ENCODE assay signal across 8 cellular contexts in the genomic region with DNA sequence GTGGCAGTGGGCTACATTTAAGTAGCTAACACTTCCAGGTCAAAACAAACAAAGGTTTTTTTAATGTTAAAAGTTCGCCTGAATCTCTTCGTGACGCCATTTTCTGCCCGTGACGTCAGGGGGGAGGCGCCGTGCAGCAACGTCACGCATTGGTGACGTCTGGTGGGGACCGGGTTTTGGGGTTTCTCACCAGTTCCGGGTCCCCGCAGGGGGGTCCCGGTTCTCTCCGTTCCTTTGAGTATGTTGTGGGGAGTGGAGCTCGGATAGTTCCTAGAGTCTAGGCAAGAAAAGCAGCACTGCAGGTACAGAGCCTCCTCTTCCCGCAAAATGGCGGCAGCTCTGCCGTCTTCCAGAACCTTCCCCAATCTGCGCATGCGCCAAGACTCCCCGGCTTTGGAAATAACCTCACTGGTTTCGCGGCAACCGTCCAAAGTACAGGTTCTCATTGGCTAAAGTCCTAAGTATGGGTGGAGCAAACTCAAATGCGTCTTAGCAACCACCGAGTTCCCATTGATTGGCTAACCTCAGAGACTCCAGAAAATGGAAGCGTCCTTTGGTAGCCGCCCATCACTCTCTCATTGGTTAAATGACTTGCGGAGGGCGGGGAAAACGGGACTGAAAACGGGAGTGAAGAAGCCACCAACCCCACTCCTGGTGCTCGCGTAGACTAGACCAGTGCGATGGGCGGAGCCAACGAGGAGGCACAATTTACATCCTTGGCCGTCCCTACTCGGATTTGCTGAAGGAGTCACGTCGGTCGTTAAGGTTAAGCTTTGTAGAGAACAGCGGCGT.
DNase-seq lines count a peak whose midpoint lies in the region; ATAC-seq and TF ChIP-seq lines count a peak whose summit lies in the region.

A gene (minus strand): TSS at position 341 of the 792 bp plus-strand sequence.

- H3K9ac ChIP-seq in MM.1S (ENCODE audit: low read length): peak within 1 kb of the TSS; percentile 97

- peak within 1 kb of the TSS; percentile 84 for H3K4me2 ChIP-seq in MM.1S (ENCODE audit: low read depth, low read length)

- peaks cover 40% of the 10 kb centered on the region for H3K4me1 Mint-ChIP-seq in nephron progenitor cell
- H3K4me1 Mint-ChIP-seq in stimulated activated naive CD8-positive, alpha-beta T cell treated with anti-CD3 and anti-CD28 coated beads, Interleukin-15, amount 100 ng/mL, for 72 hours: peaks cover 38% of the 10 kb centered on the region

- peak within 1 kb of the TSS; percentile 100 for H3K27ac Mint-ChIP-seq in nephron progenitor cell
- peak within 1 kb of the TSS; percentile 100 for H3K27ac Mint-ChIP-seq in stimulated activated naive CD8-positive, alpha-beta T cell treated with anti-CD3 and anti-CD28 coated beads, Interleukin-15, amount 100 ng/mL, for 72 hours

- no peak for TF ChIP-seq CTCF in MM.1S (IDR thresholded peaks at IDR 0.05; ENCODE audit: low read length)
- TF ChIP-seq CTCF in nephron progenitor cell (IDR thresholded peaks at IDR 0.05): no peak

- 0 out of 2 replicates have a peak, but pooled peaks cover 6% of the 10 kb centered on the region for H3F3A ChIP-seq in MM.1S (ENCODE audit: insufficient read depth, low read length)

- peak within 1 kb of the TSS; percentile 97 for H3K4me3 Mint-ChIP-seq in nephron progenitor cell
- peak within 1 kb of the TSS; percentile 96 to 99 for H3K4me3 Mint-ChIP-seq in stimulated activated naive CD8-positive, alpha-beta T cell treated with anti-CD3 and anti-CD28 coated beads, Interleukin-15, amount 100 ng/mL, for 72 hours

- H3K4me3 ChIP-seq in HAP-1 (peak within 1 kb of the TSS; percentile 65), MM.1S (ENCODE audit: low read length) (peak within 1 kb of the TSS; percentile 97)

- peaks cover 43% of the 10 kb centered on the region for H3K79me2 ChIP-seq in MM.1S (ENCODE audit: low read length)

- peaks cover 17% of the 10 kb centered on the region for H3K4me1 ChIP-seq in HAP-1
- H3K4me1 ChIP-seq in MM.1S (ENCODE audit: low read length): peaks cover 11% of the 10 kb centered on the region; the same call in 1 of the 2 replicates

- H3K9me3 Mint-ChIP-seq in nephron progenitor cell: no peaks in the 10 kb centered on the region
- no peaks in the 10 kb centered on the region for H3K9me3 Mint-ChIP-seq in stimulated activated naive CD8-positive, alpha-beta T cell treated with anti-CD3 and anti-CD28 coated beads, Interleukin-15, amount 100 ng/mL, for 72 hours

- H3K36me3 Mint-ChIP-seq in nephron progenitor cell (ENCODE audit: low read depth): peaks cover 69% of the 10 kb centered on the region

- H3K27me3 ChIP-seq in HAP-1 (ENCODE audit: low read depth) (no peaks in the 10 kb centered on the region), MM.1S (replicated peaks; ENCODE audit: insufficient read depth, low read length) (no peaks in the 10 kb centered on the region)

- peaks cover 3% of the 10 kb centered on the region for H3K27me3 Mint-ChIP-seq in nephron progenitor cell (ENCODE audit: low read depth, poor library complexity)
- H3K27me3 Mint-ChIP-seq in stimulated activated naive CD8-positive, alpha-beta T cell treated with anti-CD3 and anti-CD28 coated beads, Interleukin-15, amount 100 ng/mL, for 72 hours: no peaks in the 10 kb centered on the region

- peak; percentile 95 for ATAC-seq in stimulated activated naive CD8-positive, alpha-beta T cell treated with anti-CD3 and anti-CD28 coated beads, Interleukin-15, amount 100 ng/mL, for 72 hours

- DNase-seq in ELR (ENCODE audit: low read depth) (peak; percentile 100), HAP-1 (ENCODE audit: low spot score in 2 of 2) (peak; percentile 100), MM.1S (peak; percentile 97), SIG-M5 (lab: John Stamatoyannopoulos, UW) (peak; percentile 98), activated gamma-delta T cell (lab: John Stamatoyannopoulos, UW) (peak; percentile 64), fibroblast of the conjunctiva (ENCODE audit: low read depth) (peak; percentile 100), nephron progenitor cell (peak; percentile 100)
- DNase-seq in stimulated activated naive CD8-positive, alpha-beta T cell treated with anti-CD3 and anti-CD28 coated beads, Interleukin-15, amount 100 ng/mL, for 72 hours: peak; percentile 99 to 100

- H3K9me2 ChIP-seq in MM.1S (replicated peaks; ENCODE audit: insufficient read depth, low read length): no peaks in the 10 kb centered on the region

- H4K20me1 ChIP-seq in MM.1S (ENCODE audit: insufficient read depth, low read length): no peaks in the 10 kb centered on the region

- H3K36me3 ChIP-seq in HAP-1 (replicated peaks) (peaks cover 57% of the 10 kb centered on the region), MM.1S (replicated peaks; ENCODE audit: insufficient read depth, low read length) (no peaks in the 10 kb centered on the region)

- peak within 1 kb of the TSS; percentile 72 for H2AFZ ChIP-seq in MM.1S (ENCODE audit: low read length)

- in situ Hi-C loops in HAP-1 (cut with MboI; ENCODE audit: low sequenced_read_pairs): no loop called here

- H3K27ac ChIP-seq in MM.1S (ENCODE audit: low read length): peak within 1 kb of the TSS; percentile 91

- H3K9me3 ChIP-seq in HAP-1 (no peaks in the 10 kb centered on the region), MM.1S (replicated peaks; ENCODE audit: insufficient read depth, low read length) (no peaks in the 10 kb centered on the region)

Comparison
In these comparisons a context has a peak if more than half of its experiments do, and no peak if none do; other contexts are left out.
1. Peak in every context shown above with its lines: DNase-seq, ATAC-seq, H3K4me3 ChIP-seq and H3K27ac ChIP-seq.